34 cellular contexts compared by ENCODE assay signal in genomic region chr3:2661078-2661477, GRCh38.
"Had no signal": no experiment of that assay in that cellular context is flagged by ENCODE, and none has a peak within 500 bp of the region (broad histone marks: within the 10 kb centered on the region; RNA-seq: fewer than 3 reads in every experiment).

No MANE protein-coding gene starts in this region.

- ATAC-seq: activated CD8-positive, alpha-beta memory T cell treated with anti-CD3 and anti-CD28 coated beads, Interleukin-2, amount 10 ng/mL, durations not matched to agents 7 days and 5 days; activated CD8-positive, alpha-beta T cell treated with anti-CD3 and anti-CD28 coated beads, Interleukin-2, amount 10 ng/mL, durations not matched to agents 7 days and 5 days; activated T-cell treated with anti-CD3 and anti-CD28 coated beads, Interleukin-2, amount 50 U/mL, for 72 hours; esophagus mucosa; foreskin keratinocyte; heart right ventricle; naive thymus-derived CD4-positive, alpha-beta T cell; psoas muscle; SK-N-SH treated with all-trans-retinoic acid at 6 μM for 48 hours; stimulated activated memory B cell treated with anti-CD40 and anti-IgM and Interleukin-4, amounts not matched to agents 10 μg/mL and 1 μg/mL and 100 μg/mL, for 72 hours; stimulated activated naive CD8-positive, alpha-beta T cell treated with anti-CD3 and anti-CD28 coated beads, Interleukin-15, amount 100 ng/mL, for 72 hours; T-helper 17 cell had no signal

- H3K4me1 Mint-ChIP-seq: activated CD8-positive, alpha-beta memory T cell treated with anti-CD3 and anti-CD28 coated beads, Interleukin-2, amount 10 ng/mL, durations not matched to agents 7 days and 5 days; activated naive CD8-positive, alpha-beta T cell treated with anti-CD3 and anti-CD28 coated beads for 36 hours; naive thymus-derived CD4-positive, alpha-beta T cell; neural crest cell; stimulated activated memory B cell treated with anti-CD40 and anti-IgM and Interleukin-4, amounts not matched to agents 10 μg/mL and 1 μg/mL and 100 μg/mL, for 72 hours; stimulated activated naive CD8-positive, alpha-beta T cell treated with anti-CD3 and anti-CD28 coated beads, Interleukin-15, amount 100 ng/mL, for 72 hours; T-helper 17 cell had no signal

- H3K27ac ChIP-seq: adrenal gland, ascending aorta, cardiac muscle cell, foreskin keratinocyte, heart right ventricle, left ventricle myocardium inferior, parathyroid adenoma, psoas muscle, sigmoid colon, uterus had no signal

- H3K9me3 ChIP-seq: adrenal gland, ascending aorta, heart right ventricle, left ventricle myocardium inferior, psoas muscle, sigmoid colon, uterus had no signal

- H3K4me3 Mint-ChIP-seq: activated CD8-positive, alpha-beta memory T cell treated with anti-CD3 and anti-CD28 coated beads, Interleukin-2, amount 10 ng/mL, durations not matched to agents 7 days and 5 days; activated CD8-positive, alpha-beta T cell treated with anti-CD3 and anti-CD28 coated beads, Interleukin-2, amount 10 ng/mL, durations not matched to agents 7 days and 5 days; activated naive CD8-positive, alpha-beta T cell treated with anti-CD3 and anti-CD28 coated beads for 36 hours; activated T-cell treated with anti-CD3 and anti-CD28 coated beads, Interleukin-2, amount 50 U/mL, for 72 hours; brain; naive thymus-derived CD4-positive, alpha-beta T cell; neural crest cell; stimulated activated memory B cell treated with anti-CD40 and anti-IgM and Interleukin-4, amounts not matched to agents 10 μg/mL and 1 μg/mL and 100 μg/mL, for 72 hours; stimulated activated naive CD8-positive, alpha-beta T cell treated with anti-CD3 and anti-CD28 coated beads, Interleukin-15, amount 100 ng/mL, for 72 hours; T-helper 17 cell; type B pancreatic cell had no signal

- H3K4me3 ChIP-seq: adrenal gland, ascending aorta, cardiac muscle cell, heart right ventricle, left ventricle myocardium inferior, psoas muscle, sigmoid colon, uterus had no signal

- H3K36me3 Mint-ChIP-seq: activated CD8-positive, alpha-beta memory T cell treated with anti-CD3 and anti-CD28 coated beads, Interleukin-2, amount 10 ng/mL, durations not matched to agents 7 days and 5 days; activated naive CD8-positive, alpha-beta T cell treated with anti-CD3 and anti-CD28 coated beads for 36 hours; brain; naive thymus-derived CD4-positive, alpha-beta T cell; stimulated activated memory B cell treated with anti-CD40 and anti-IgM and Interleukin-4, amounts not matched to agents 10 μg/mL and 1 μg/mL and 100 μg/mL, for 72 hours; type B pancreatic cell had no signal

- H3K9ac ChIP-seq: parathyroid adenoma had no signal

- H3K9me3 Mint-ChIP-seq: activated naive CD8-positive, alpha-beta T cell treated with anti-CD3 and anti-CD28 coated beads for 36 hours; activated T-cell treated with anti-CD3 and anti-CD28 coated beads, Interleukin-2, amount 50 U/mL, for 72 hours; neural crest cell; stimulated activated memory B cell treated with anti-CD40 and anti-IgM and Interleukin-4, amounts not matched to agents 10 μg/mL and 1 μg/mL and 100 μg/mL, for 72 hours; stimulated activated naive CD8-positive, alpha-beta T cell treated with anti-CD3 and anti-CD28 coated beads, Interleukin-15, amount 100 ng/mL, for 72 hours; type B pancreatic cell had no signal

- H2AFZ ChIP-seq: parathyroid adenoma had no signal

- DNase-seq: activated CD4-positive, alpha-beta T cell treated with anti-CD3 and anti-CD28 coated beads for 1 hour; activated CD4-positive, alpha-beta T cell treated with anti-CD3 and anti-CD28 coated beads, Interleukin-2, amount 50 U/mL, for 1 hour; activated CD8-positive, alpha-beta memory T cell treated with anti-CD3 and anti-CD28 coated beads, Interleukin-2, amount 10 ng/mL, durations not matched to agents 7 days and 5 days; activated CD8-positive, alpha-beta T cell treated with anti-CD3 and anti-CD28 coated beads, Interleukin-2, amount 10 ng/mL, durations not matched to agents 7 days and 5 days; activated naive CD4-positive, alpha-beta T cell; activated naive CD8-positive, alpha-beta T cell treated with anti-CD3 and anti-CD28 coated beads for 36 hours; activated T-cell treated with anti-CD3 and anti-CD28 coated beads, Interleukin-2, amount 50 U/mL, for 72 hours; adrenal gland; cerebellar nuclear complex; foreskin keratinocyte; heart right ventricle; left ventricle myocardium inferior; naive thymus-derived CD4-positive, alpha-beta T cell; nucleus accumbens; psoas muscle; sigmoid colon; small intestine; stimulated activated CD4-positive, alpha-beta T cell treated with anti-CD3 and anti-CD28 coated beads, Interleukin-1b, Interleukin-23, amount 100 ng/mL, for 48 hours; stimulated activated CD4-positive, alpha-beta T cell treated with anti-CD3 and anti-CD28 coated beads, Interleukin-4, amount 100 ng/mL, for 4 hours; stimulated activated CD8-positive, alpha-beta memory T cell treated with anti-CD3 and anti-CD28 coated beads, Interleukin-4, amount 100 ng/mL, for 48 hours; stimulated activated naive CD8-positive, alpha-beta T cell treated with anti-CD3 and anti-CD28 coated beads, Interleukin-15, amount 100 ng/mL, for 72 hours; substantia nigra; T-helper 17 cell; T1000 had no signal

- H3K27ac Mint-ChIP-seq: activated CD8-positive, alpha-beta memory T cell treated with anti-CD3 and anti-CD28 coated beads, Interleukin-2, amount 10 ng/mL, durations not matched to agents 7 days and 5 days; activated CD8-positive, alpha-beta T cell treated with anti-CD3 and anti-CD28 coated beads, Interleukin-2, amount 10 ng/mL, durations not matched to agents 7 days and 5 days; activated naive CD8-positive, alpha-beta T cell treated with anti-CD3 and anti-CD28 coated beads for 36 hours; activated T-cell treated with anti-CD3 and anti-CD28 coated beads, Interleukin-2, amount 50 U/mL, for 72 hours; naive thymus-derived CD4-positive, alpha-beta T cell; stimulated activated memory B cell treated with anti-CD40 and anti-IgM and Interleukin-4, amounts not matched to agents 10 μg/mL and 1 μg/mL and 100 μg/mL, for 72 hours; stimulated activated naive CD8-positive, alpha-beta T cell treated with anti-CD3 and anti-CD28 coated beads, Interleukin-15, amount 100 ng/mL, for 72 hours; T-helper 17 cell; type B pancreatic cell had no signal

- H3K36me3 ChIP-seq: adrenal gland, ascending aorta, cardiac muscle cell, heart right ventricle, left ventricle myocardium inferior, sigmoid colon, uterus had no signal

- H3K27me3 Mint-ChIP-seq: activated CD8-positive, alpha-beta memory T cell treated with anti-CD3 and anti-CD28 coated beads, Interleukin-2, amount 10 ng/mL, durations not matched to agents 7 days and 5 days; activated naive CD8-positive, alpha-beta T cell treated with anti-CD3 and anti-CD28 coated beads for 36 hours; brain; stimulated activated memory B cell treated with anti-CD40 and anti-IgM and Interleukin-4, amounts not matched to agents 10 μg/mL and 1 μg/mL and 100 μg/mL, for 72 hours; stimulated activated naive CD8-positive, alpha-beta T cell treated with anti-CD3 and anti-CD28 coated beads, Interleukin-15, amount 100 ng/mL, for 72 hours; type B pancreatic cell had no signal

- H3K27me3 ChIP-seq: adrenal gland, ascending aorta, cardiac muscle cell, foreskin keratinocyte, heart right ventricle, sigmoid colon, uterus had no signal

- H3K4me1 ChIP-seq: adrenal gland, foreskin keratinocyte, left ventricle myocardium inferior, parathyroid adenoma, psoas muscle, sigmoid colon had no signal
